8 cellular contexts compared by ENCODE assay signal in the genomic region with DNA sequence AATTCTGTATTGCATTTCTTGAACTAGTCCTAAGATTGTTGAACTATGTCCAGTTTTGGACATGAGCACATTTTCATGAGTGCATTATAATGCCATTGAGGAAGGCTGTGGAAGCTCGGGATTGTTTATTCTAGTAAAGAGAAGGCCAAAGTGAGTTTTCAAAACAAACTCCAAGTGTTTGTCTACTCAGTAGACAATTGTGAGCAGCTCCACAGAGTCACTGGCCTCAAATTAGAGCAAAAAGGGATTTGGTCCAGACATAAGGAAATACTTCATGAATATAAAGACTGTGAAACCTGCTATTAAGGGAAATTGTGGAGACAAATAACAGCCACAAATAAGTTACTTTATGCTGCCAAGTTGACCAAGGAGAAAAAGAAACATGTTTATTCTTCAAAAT.
"Had no signal": no experiment of that assay in that cellular context is flagged by ENCODE, and none has a peak within 500 bp of the region (broad histone marks: within the 10 kb centered on the region; RNA-seq: fewer than 3 reads in every experiment).

No MANE protein-coding gene starts in this region.

- H3K9me3 ChIP-seq: HAP-1 had no signal

- H3K4me3 ChIP-seq: GM23248, HAP-1 had no signal

- ATAC-seq: HCT116, HepG2 had no signal

- FAIRE-seq: HepG2 had no signal

- H3K36me3 ChIP-seq: HAP-1 had no signal

- DNase-seq: GM23248, GOT3, H7, HFFc6 had no signal

- H3K27ac ChIP-seq: GM23248, HL-60 had no signal

- H3K4me1 ChIP-seq: HAP-1 had no signal
